ENCODE assay signal across 19 cellular contexts in the genomic region with DNA sequence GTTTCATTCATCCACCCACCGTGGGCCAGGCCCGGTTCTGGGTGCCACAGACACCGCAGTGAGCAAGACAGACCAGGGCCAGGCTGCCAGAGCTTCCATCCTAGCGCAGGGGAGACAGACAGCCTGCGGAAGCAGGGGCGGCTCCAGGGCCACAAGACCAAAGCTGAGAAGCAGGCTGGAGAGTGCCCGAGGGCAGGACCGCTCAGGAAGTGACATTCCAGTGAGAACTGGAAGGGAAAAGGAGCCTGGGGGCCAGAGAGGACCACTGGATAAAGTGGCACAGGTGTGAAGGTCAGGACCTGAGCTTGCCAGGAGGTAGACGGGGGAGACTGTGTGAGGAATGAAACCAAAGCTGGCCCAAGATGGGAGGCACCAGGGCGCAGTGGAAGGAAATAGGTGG. TPM values are rescaled to one million over a fixed set of nuclear protein-coding genes. Genes with fewer than 3 reads are reported as not detected.
DNase-seq lines count a peak whose midpoint lies in the region; ATAC-seq, FAIRE-seq and TF ChIP-seq lines count a peak whose summit lies in the region.
"Had no signal": no experiment of that assay in that cellular context is flagged by ENCODE, and none has a peak within 500 bp of the region (broad histone marks: within the 10 kb centered on the region; RNA-seq: fewer than 3 reads in every experiment).

No MANE protein-coding gene starts in this region.

- H3K23me2 ChIP-seq in H1 (ENCODE audit: low read depth, low read length), result no peaks in the 10 kb centered on the region

- TF ChIP-seq CTCF in PC-9 (conservative IDR thresholded peaks at IDR 0.05) (no peak), H1 (IDR thresholded peaks at IDR 0.05; ENCODE audit: control extremely low read depth in 1 of 3, insufficient read depth in 1 of 3, low read depth in 1 of 3, low read length in 3 of 3) (no peak), hepatocyte (IDR thresholded peaks at IDR 0.05; ENCODE audit: poor library complexity) (no peak)

- H3K79me2 ChIP-seq in PC-9 (ENCODE audit: low read depth), result no peaks in the 10 kb centered on the region
- no peaks in the 10 kb centered on the region for H3K79me2 ChIP-seq in H1 (ENCODE audit: control insufficient read depth in 1 of 2, insufficient read depth in 2 of 2, low read length in 2 of 2)
- no peaks in the 10 kb centered on the region for H3K79me2 ChIP-seq in trophoblast cell (ENCODE audit: control insufficient read depth, insufficient read depth, low read length, poor library complexity)
- H3K79me2 ChIP-seq in hepatocyte, result no peaks in the 10 kb centered on the region

- POLR2A ChIA-PET in PC-9 (lab: Charles Lee; ENCODE audit: unreplicated experiment) (interaction anchor here (0.6 to 1.0 kb wide), 3 partner anchors 13 to 484 kb away, joined by 3 to 7 read pairs (median 4); a partner anchor contains a TSS), H1 (lab: Charles Lee; ENCODE audit: partially characterized antibody) (no interaction called here)

- no peak for DNase-seq in activated CD8-positive, alpha-beta memory T cell treated with anti-CD3 and anti-CD28 coated beads, Interleukin-2, amount 10 ng/mL, durations not matched to agents 7 days and 5 days
- DNase-seq in activated CD8-positive, alpha-beta memory T cell treated with anti-CD3 and anti-CD28 coated beads for 24 hours, result no peak
- peak; percentile 54 to 75 for DNase-seq in PC-9
- no peak for DNase-seq in H1 (ENCODE audit: low read depth in 1 of 2, low spot score in 2 of 2)
- DNase-seq in trophoblast cell, result peak; percentile 20 to 56
- no peak for DNase-seq in Ammon's horn (ENCODE audit: low spot score)
- no peak for DNase-seq in hepatocyte (ENCODE audit: low spot score)
- DNase-seq: 8988T; COR-L47; HCEC 1CT; KBM-7; NCI-H1092 treated with DMSO at 0.1 percent for 48 hours; NCI-H1694 treated with DMSO at 0.1 percent for 48 hours; NCI-H345; NCI-H69; NK-92 treated with Interleukin-12 subunit alpha and Interleukin-12 subunit beta, amount 100 ng/mL, for 24 hours had no signal

- H2BK120ac ChIP-seq in H1 (replicated peaks; ENCODE audit: low read depth, low read length) (no peak overlapping the region), trophoblast cell (ENCODE audit: insufficient read depth, low read length, poor library complexity) (no peak overlapping the region)

- no peak overlapping the region for H3K4me3 ChIP-seq in PC-9
- H3K4me3 ChIP-seq in H1 (ENCODE audit: extremely low read depth in 1 of 4, insufficient read depth in 2 of 4, low read depth in 3 of 4, low read length in 4 of 4), result no peak overlapping the region
- H3K4me3 ChIP-seq in trophoblast cell (ENCODE audit: low read depth, low read length), result no peak overlapping the region
- H3K4me3 ChIP-seq in hepatocyte, result no peak overlapping the region

- H3K23ac ChIP-seq in H1 (ENCODE audit: insufficient read length), result no peak overlapping the region
- H3K23ac ChIP-seq in trophoblast cell (ENCODE audit: low read length), result no peak overlapping the region

- H4K20me1 ChIP-seq in PC-9 (ENCODE audit: insufficient read depth) (no peaks in the 10 kb centered on the region), H1 (replicated peaks in 1 of 2; ENCODE audit: control insufficient read depth in 1 of 2, insufficient read depth in 2 of 2, low read length in 2 of 2) (no peaks in the 10 kb centered on the region), hepatocyte (ENCODE audit: insufficient read depth, poor library complexity, severe bottlenecking) (no peaks in the 10 kb centered on the region)

- intact Hi-C loops in PC-9 (cut with micrococcal nuclease; ENCODE audit: unreplicated experiment), result loop anchor here (1.0 to 10.0 kb wide), 2 partner anchors 175 to 331 kb away; a partner anchor contains a TSS

- no peak overlapping the region for H3K14ac ChIP-seq in H1 (ENCODE audit: insufficient read length)
- H3K14ac ChIP-seq in trophoblast cell (ENCODE audit: low read length), result no peak overlapping the region

- no peaks in the 10 kb centered on the region for H3K27me3 ChIP-seq in PC-9 (ENCODE audit: insufficient read depth, low read depth)
- H3K27me3 ChIP-seq in H1 (replicated peaks in 1 of 4; ENCODE audit: control insufficient read depth in 3 of 4, extremely low read depth in 1 of 4, insufficient read depth in 3 of 4, low read length in 3 of 4), result 0 out of 7 replicates have a peak, but pooled peaks cover 0 to 3% (median 0%) of the 10 kb centered on the region in 4 experiments
- peaks cover 2% of the 10 kb centered on the region for H3K27me3 ChIP-seq in trophoblast cell (ENCODE audit: insufficient read depth, low read length)
- H3K27me3 ChIP-seq in hepatocyte, result no peaks in the 10 kb centered on the region

- H3F3A ChIP-seq in PC-9 (ENCODE audit: insufficient read depth, low read depth), result peaks cover 50% of the 10 kb centered on the region

- no peak overlapping the region for H3K56ac ChIP-seq in H1 (replicated peaks; ENCODE audit: insufficient read length, low read depth, low read length)

- ATAC-seq in activated CD8-positive, alpha-beta memory T cell treated with anti-CD3 and anti-CD28 coated beads, Interleukin-2, amount 10 ng/mL, durations not matched to agents 7 days and 5 days, result no peak
- ATAC-seq in SK-N-SH treated with all-trans-retinoic acid at 6 μM for 48 hours, result no peak

- H3K36me3 Mint-ChIP-seq in activated CD8-positive, alpha-beta memory T cell treated with anti-CD3 and anti-CD28 coated beads, Interleukin-2, amount 10 ng/mL, durations not matched to agents 7 days and 5 days, result no peaks in the 10 kb centered on the region

- H3K9me2 ChIP-seq in PC-9 (ENCODE audit: insufficient read depth) (no peaks in the 10 kb centered on the region), hepatocyte (replicated peaks; ENCODE audit: insufficient read depth) (no peaks in the 10 kb centered on the region)

- CTCF ChIA-PET in activated CD8-positive, alpha-beta memory T cell treated with anti-CD3 and anti-CD28 coated beads, Interleukin-2, amount 10 ng/mL, durations not matched to agents 7 days and 5 days (lab: Charles Lee), result interaction anchor here (0.9 to 1.6 kb wide), 3 partner anchors 8 to 81 kb away, joined by 4 to 6 read pairs (median 4); no protein-coding TSS in a partner anchor
- CTCF ChIA-PET in PC-9 (lab: Charles Lee), result interaction anchor here (0.5 to 1.0 kb wide), 2 partner anchors 27 to 441 kb away, joined by 3 to 4 read pairs; no protein-coding TSS in a partner anchor
- CTCF ChIA-PET in H1 (lab: Charles Lee; ENCODE audit: partially characterized antibody), result interaction anchor here (1.1 to 1.3 kb wide), 3 partner anchors 25 to 82 kb away, joined by 3 to 4 read pairs (median 4); no protein-coding TSS in a partner anchor

- H3K9me3 ChIP-seq in PC-9 (ENCODE audit: insufficient read depth, low read depth) (no peaks in the 10 kb centered on the region), H1 (ENCODE audit: insufficient read depth in 2 of 2, low read depth in 1 of 2, low read length in 1 of 2) (no peaks in the 10 kb centered on the region), trophoblast cell (ENCODE audit: insufficient read depth, low read depth, low read length) (peaks cover 3% of the 10 kb centered on the region), hepatocyte (ENCODE audit: low read depth) (no peaks in the 10 kb centered on the region)

- no peak for TF ChIP-seq EP300 in H1 (IDR thresholded peaks at IDR 0.05; ENCODE audit: borderline replicate concordance in 1 of 2, low read depth in 2 of 2, low read length in 2 of 2)

- no peak overlapping the region for H3K4me3 Mint-ChIP-seq in activated CD8-positive, alpha-beta memory T cell treated with anti-CD3 and anti-CD28 coated beads, Interleukin-2, amount 10 ng/mL, durations not matched to agents 7 days and 5 days

- H4K91ac ChIP-seq in H1 (replicated peaks; ENCODE audit: insufficient read length, low read length) (no peak overlapping the region), trophoblast cell (ENCODE audit: low read depth, low read length) (no peak overlapping the region)

- 95% methylated on average over 10 of the region's 10 CpGs; no CpG with 5 or more reads in 1 of the 2 experiments for WGBS in H1 (ENCODE audit: extremely low coverage in 1 of 2, insufficient coverage in 1 of 2, insufficient read length in 1 of 2, insufficient replicate concordance in 2 of 2, low coverage in 1 of 2, low lambda C conversion rate in 2 of 2, missing lambda C conversion rate in 1 of 2), 2 experiments
- WGBS in trophoblast cell (ENCODE audit: extremely low coverage, insufficient coverage, insufficient read length), result no CpG with 5 or more reads among the region's 10 CpGs
- 74% methylated on average over 10 of the region's 10 CpGs for WGBS in hepatocyte (ENCODE audit: low lambda C conversion rate, missing lambda C conversion rate)

- FAIRE-seq in H1 (lab: Jason Lieb, UNC), result no peak
- FAIRE-seq: HTR-8/SVneo had no signal

- no peak overlapping the region for H4K8ac ChIP-seq in H1 (ENCODE audit: extremely low read depth, insufficient read depth, low read length)
- H4K8ac ChIP-seq in trophoblast cell (ENCODE audit: low read depth, low read length), result no peak overlapping the region

- no peak overlapping the region for H4K5ac ChIP-seq in H1 (ENCODE audit: insufficient read length, low read depth, low read length)

- peak overlapping the region; percentile 52 for H3K4me2 ChIP-seq in PC-9
- no peak overlapping the region for H3K4me2 ChIP-seq in H1 (ENCODE audit: insufficient read depth in 1 of 2, low read depth in 2 of 2, low read length in 2 of 2)
- H3K4me2 ChIP-seq in trophoblast cell (ENCODE audit: low read length), result no peak overlapping the region
- H3K4me2 ChIP-seq in hepatocyte, result no peak overlapping the region

- H3K18ac ChIP-seq in H1 (ENCODE audit: extremely low read depth, low read length), result no peak overlapping the region; the same call in 1 of the 2 replicates
- H3K18ac ChIP-seq in trophoblast cell (ENCODE audit: low read length), result no peak overlapping the region

- H2BK20ac ChIP-seq in H1 (ENCODE audit: low read length), result no peak overlapping the region

- TF ChIP-seq POLR2A in H1 (IDR thresholded peaks at IDR 0.05; ENCODE audit: control extremely low read depth in 1 of 2, low read depth in 2 of 2, low read length in 2 of 2), result no peak

- H2BK12ac ChIP-seq in H1 (ENCODE audit: low read depth, low read length) (peak overlapping the region; percentile 60; the same call in 1 of the 2 replicates), trophoblast cell (ENCODE audit: low read length) (no peak overlapping the region)

- H3K9ac ChIP-seq in H1 (replicated peaks in 1 of 4; ENCODE audit: extremely low read depth in 1 of 4, low read depth in 3 of 4, low read length in 3 of 4) (no peak overlapping the region), trophoblast cell (ENCODE audit: low read length) (no peak overlapping the region)

- no peak overlapping the region for H2AK5ac ChIP-seq in H1 (ENCODE audit: low read depth, low read length)
- H2AK5ac ChIP-seq in trophoblast cell (ENCODE audit: low read length), result no peak overlapping the region

- no peak overlapping the region for H2BK15ac ChIP-seq in H1 (ENCODE audit: low read length)

- peak overlapping the region; percentile 44 for H3K27ac Mint-ChIP-seq in activated CD8-positive, alpha-beta memory T cell treated with anti-CD3 and anti-CD28 coated beads, Interleukin-2, amount 10 ng/mL, durations not matched to agents 7 days and 5 days

- H3K79me1 ChIP-seq in H1 (ENCODE audit: low read depth, low read length) (no peaks in the 10 kb centered on the region), trophoblast cell (ENCODE audit: low read length) (no peaks in the 10 kb centered on the region)

- TF ChIP-seq RAD21 in H1 (IDR thresholded peaks at IDR 0.05 in 1 of 2, conservative IDR thresholded peaks at IDR 0.05 in 1 of 2; ENCODE audit: low read depth in 2 of 2, low read length in 2 of 2), result no peak

- H3K9me3 Mint-ChIP-seq in activated CD8-positive, alpha-beta memory T cell treated with anti-CD3 and anti-CD28 coated beads, Interleukin-2, amount 10 ng/mL, durations not matched to agents 7 days and 5 days (ENCODE audit: low read depth), result no peaks in the 10 kb centered on the region

- H2AFZ ChIP-seq in PC-9 (no peak overlapping the region), H1 (ENCODE audit: low read length) (no peak overlapping the region), trophoblast cell (ENCODE audit: insufficient read depth, low read length, poor library complexity) (no peak overlapping the region), hepatocyte (no peak overlapping the region)

- H3K4me1 ChIP-seq in PC-9 (replicated peaks; ENCODE audit: insufficient read depth) (peaks cover 81% of the 10 kb centered on the region), H1 (replicated peaks in 1 of 4; ENCODE audit: control insufficient read depth in 3 of 4, insufficient read depth in 4 of 4, low read length in 3 of 4) (peaks cover 0 to 3% (median 0%) of the 10 kb centered on the region in 4 experiments; a peak in 1 of 7 replicates), trophoblast cell (ENCODE audit: control insufficient read depth in 1 of 2, insufficient read depth in 2 of 2, low read length in 2 of 2) (peaks cover 3 to 10% of the 10 kb centered on the region in 2 experiments), hepatocyte (ENCODE audit: insufficient read depth) (peaks cover 9% of the 10 kb centered on the region)

- H3K27ac ChIP-seq in PC-9 (peak overlapping the region; percentile 91), H1 (ENCODE audit: low read depth, low read length) (no peak overlapping the region), trophoblast cell (ENCODE audit: low read depth, low read length) (no peak overlapping the region), hepatocyte (no peak overlapping the region)
- H3K27ac ChIP-seq: C4-2B had no signal

- H2BK5ac ChIP-seq in H1 (ENCODE audit: low read depth, low read length) (no peak overlapping the region), trophoblast cell (ENCODE audit: low read depth, low read length, poor library complexity) (no peak overlapping the region)

- H3K27me3 Mint-ChIP-seq in activated CD8-positive, alpha-beta memory T cell treated with anti-CD3 and anti-CD28 coated beads, Interleukin-2, amount 10 ng/mL, durations not matched to agents 7 days and 5 days, result peaks cover 1% of the 10 kb centered on the region

- H4K12ac ChIP-seq in trophoblast cell (ENCODE audit: low read depth, low read length), result no peak overlapping the region

- no TSS peak for BruUV-seq in PC-9 (replicated peaks; lab: Mats Ljungman, UMichigan)

- H3K4me1 Mint-ChIP-seq in activated CD8-positive, alpha-beta memory T cell treated with anti-CD3 and anti-CD28 coated beads, Interleukin-2, amount 10 ng/mL, durations not matched to agents 7 days and 5 days, result peaks cover 65% of the 10 kb centered on the region

- peak overlapping the region; percentile 42 for H3K4ac ChIP-seq in H1 (replicated peaks; ENCODE audit: insufficient read length, low read depth, low read length)
- H3K4ac ChIP-seq in trophoblast cell (ENCODE audit: low read depth, low read length), result no peak overlapping the region

- H3K36me3 ChIP-seq in PC-9 (ENCODE audit: low read depth) (no peaks in the 10 kb centered on the region), H1 (ENCODE audit: control insufficient read depth in 2 of 4, insufficient read depth in 4 of 4, low read length in 3 of 4) (no peaks in the 10 kb centered on the region), trophoblast cell (ENCODE audit: control insufficient read depth in 1 of 2, insufficient read depth in 2 of 2, low read length in 2 of 2) (no peaks in the 10 kb centered on the region), hepatocyte (replicated peaks; ENCODE audit: insufficient read depth, low read depth) (no peaks in the 10 kb centered on the region)

RNA-seq across cellular contexts. Expression of a gene that starts 59.5 kb away (rescaled TPM):
- total RNA-seq in activated CD8-positive, alpha-beta memory T cell treated with anti-CD3 and anti-CD28 coated beads, Interleukin-2, amount 10 ng/mL, durations not matched to agents 7 days and 5 days, result 10 to 100 TPM; 95.4 to 98.9 TPM
- total RNA-seq in PC-9 (2021), result 129 and 160 TPM in 2 replicates
- 23.5 and 25.1 TPM in 2 replicates for total RNA-seq in H1 (2021; fragmentation: NEBNext Ultra II Directional; extraction: Animal tissue kit (Norgen Biotek cat#: 25700))
- polyA plus RNA-seq in H1 (2011; rRNA removed), result 24.4 and 30.8 TPM in 2 replicates
- polyA plus RNA-seq in H1 (2011; cell fraction: cytosol; rRNA removed), result 24.6 TPM
- 22.1 TPM for polyA plus RNA-seq in H1 (2011; cell fraction: nucleus; rRNA removed)
- polyA plus RNA-seq in H1 (2012, experiment 1 of 2), result 16.3 to 23.1 TPM (median 20.7 TPM) in 4 replicates
- 23.1 TPM for polyA plus RNA-seq in H1 (2012, experiment 2 of 2)
- 16.3 TPM for polyA plus RNA-seq in H1 (2013, experiment 1 of 2)
- 16.6 TPM for polyA plus RNA-seq in H1 (2013, experiment 2 of 2)
- polyA minus RNA-seq in H1 (2011; rRNA and poly(A)+ RNA removed), result 4.3 and 4.8 TPM in 2 replicates
- polyA minus RNA-seq in H1 (2011; cell fraction: cytosol; rRNA and poly(A)+ RNA removed), result 16.7 TPM
- polyA minus RNA-seq in H1 (2011; cell fraction: nucleus; rRNA and poly(A)+ RNA removed), result 5.9 TPM
- 29.1 and 29.8 TPM in 2 replicates for polyA plus RNA-seq in trophoblast cell (2013)
- total RNA-seq in hepatocyte, result 34.0 and 34.4 TPM in 2 replicates
- polyA plus RNA-seq in hepatocyte, result 63.7 and 67.5 TPM in 2 replicates

Comparison
In these comparisons a context has a peak if more than half of its experiments do, and no peak if none do; other contexts are left out.
1. DNase-seq: peak in PC-9 (2 of 2) and trophoblast cell (2 of 2); none in activated CD8-positive, alpha-beta memory T cell treated with anti-CD3 and anti-CD28 coated beads, Interleukin-2, amount 10 ng/mL, durations not matched to agents 7 days and 5 days (single experiment), activated CD8-positive, alpha-beta memory T cell treated with anti-CD3 and anti-CD28 coated beads for 24 hours (single experiment), H1 (0 of 2), Ammon's horn (single experiment) and hepatocyte (single experiment).